ENCODE assay signal across 23 cellular contexts in the genomic region with DNA sequence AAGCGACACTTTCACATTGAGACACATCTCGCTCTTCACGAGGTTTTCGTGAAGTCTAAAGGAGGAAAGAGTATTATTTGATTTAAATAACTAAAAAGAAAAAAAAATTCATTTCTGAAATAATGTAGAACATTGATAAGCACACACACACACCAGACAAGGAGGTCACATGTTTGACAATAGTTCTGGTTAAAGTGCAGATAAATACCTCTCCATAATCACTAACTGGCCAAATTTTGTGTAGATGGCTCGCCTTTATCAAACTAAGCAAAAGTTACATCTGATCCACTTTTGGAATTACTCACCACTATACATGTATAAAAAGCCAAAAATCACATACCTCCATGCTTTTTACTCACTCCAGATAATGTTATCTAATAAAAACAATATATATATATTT.
"Had no signal": no experiment of that assay in that cellular context is flagged by ENCODE, and none has a peak within 500 bp of the region (broad histone marks: within the 10 kb centered on the region; RNA-seq: fewer than 3 reads in every experiment).

No MANE protein-coding gene starts in this region.

- ATAC-seq: activated naive CD4-positive, alpha-beta T cell treated with anti-CD3 and anti-CD28 coated beads, Interleukin-2, amount 50 U/mL, for 72 hours; activated T-cell treated with anti-CD3 and anti-CD28 coated beads, Interleukin-2, amount 50 U/mL, for 72 hours; foreskin keratinocyte; gastrocnemius medialis; WTC11 had no signal

- H3K27me3 ChIP-seq: brain microvascular endothelial cell, dorsolateral prefrontal cortex, esophagus muscularis mucosa, foreskin keratinocyte, gastrocnemius medialis had no signal

- DNase-seq: activated CD4-positive, alpha-beta memory T cell treated with anti-CD3 and anti-CD28 coated beads, Interleukin-2, amount 10 ng/mL, durations not matched to agents 7 days and 5 days; activated CD4-positive, alpha-beta T cell treated with anti-CD3 and anti-CD28 coated beads for 1 hour; activated CD4-positive, alpha-beta T cell treated with anti-CD3 and anti-CD28 coated beads for 4 hours; activated CD4-positive, alpha-beta T cell treated with anti-CD3 and anti-CD28 coated beads, Interleukin-2, amount 10 ng/mL, durations not matched to agents 7 days and 5 days; activated CD4-positive, alpha-beta T cell treated with anti-CD3 and anti-CD28 coated beads, Interleukin-2, amount 50 U/mL, for 4 hours; activated CD8-positive, alpha-beta memory T cell treated with anti-CD3 and anti-CD28 coated beads, Interleukin-2, amount 50 U/mL, for 48 hours; activated gamma-delta T cell treated with Interleukin-2 at 50 U/mL for 16 hours; activated naive CD4-positive, alpha-beta T cell treated with Interleukin-2 at 50 U/mL for 16 hours; activated naive CD8-positive, alpha-beta T cell treated with anti-CD3 and anti-CD28 coated beads, Interleukin-2, amount 10 ng/mL, durations not matched to agents 7 days and 5 days; activated T-cell treated with anti-CD3 and anti-CD28 coated beads for 4 hours; activated T-cell treated with anti-CD3 and anti-CD28 coated beads, Interleukin-2, amount 50 U/mL, for 24 hours; activated T-cell treated with anti-CD3 and anti-CD28 coated beads, Interleukin-2, amount 50 U/mL, for 72 hours; brain microvascular endothelial cell; dorsolateral prefrontal cortex; effector memory CD4-positive, alpha-beta T cell; foreskin keratinocyte; gastrocnemius medialis; glutamatergic neuron; T-helper 2 cell had no signal

- H3K9me3 ChIP-seq: esophagus muscularis mucosa, gastrocnemius medialis had no signal

- H3K27ac ChIP-seq: brain microvascular endothelial cell, coronary artery, esophagus muscularis mucosa, foreskin keratinocyte, gastrocnemius medialis had no signal

- H3K4me1 ChIP-seq: foreskin keratinocyte had no signal

- H3K4me3 ChIP-seq: coronary artery, dorsolateral prefrontal cortex, esophagus muscularis mucosa, gastrocnemius medialis had no signal
